22 cellular contexts compared by ENCODE assay signal in genomic region chr1:28745653-28746173, GRCh38. TPM values are rescaled to one million over a fixed set of nuclear protein-coding genes. Genes with fewer than 3 reads are reported as not detected.
DNase-seq lines count a peak whose midpoint lies in the region; ATAC-seq, FAIRE-seq and TF ChIP-seq lines count a peak whose summit lies in the region.
"Had no signal": no experiment of that assay in that cellular context is flagged by ENCODE, and none has a peak within 500 bp of the region (broad histone marks: within the 10 kb centered on the region; RNA-seq: fewer than 3 reads in every experiment).

No MANE protein-coding gene starts in this region.

- 0 out of 2 replicates have a peak, but pooled peaks have one; percentile 10 for TF ChIP-seq POLR2A in K562 (conservative IDR thresholded peaks at IDR 0.05)

- in situ Hi-C loops in K562 (cut with MboI) = no loop called here

- no peak for ATAC-seq in K562
- ATAC-seq: body of pancreas had no signal

- intact Hi-C loops in CD14-positive monocyte (cut with micrococcal nuclease) (no loop called here), K562 (cut with micrococcal nuclease) (no loop called here)

- H3K4me3 ChIP-seq in HEK293 (ENCODE audit: low read depth, low read length) = no peak overlapping the region
- no peak overlapping the region for H3K4me3 ChIP-seq in K562
- H3K4me3 ChIP-seq: body of pancreas, right atrium auricular region, testis had no signal

- DNase-seq in CD14-positive monocyte (ENCODE audit: low spot score) (no peak), K562 (ENCODE audit: extremely low read depth in 1 of 4, low spot score in 3 of 4) (no peak), nephron progenitor cell (no peak), nucleus accumbens (lab: John Stamatoyannopoulos, UW) (no peak), iPS-NIHi7 (ENCODE audit: extremely low spot score) (no peak), cortex of kidney (lab: John Stamatoyannopoulos, UW) (no peak)
- DNase-seq: activated CD4-positive, alpha-beta T cell treated with anti-CD3 and anti-CD28 coated beads, Interleukin-2, amount 10 ng/mL, durations not matched to agents 24 days and 14 days; activated CD8-positive, alpha-beta memory T cell treated with anti-CD3 and anti-CD28 coated beads, Interleukin-2, amount 50 U/mL, for 4 hours; activated naive CD8-positive, alpha-beta T cell treated with anti-CD3 and anti-CD28 coated beads, Interleukin-2, amount 10 ng/mL, durations not matched to agents 7 days and 5 days; body of pancreas; EL; kidney; mesendoderm; NCI-H1048; NCI-H2029 treated with DMSO at 0.1 percent for 48 hours; RPMI8226; testis had no signal

- H2AFZ ChIP-seq in K562 (ENCODE audit: low read depth, low read length) = no peak overlapping the region

- CTCF ChIA-PET in HEK293 (lab: Yijun Ruan, JAX) (interaction anchor here (2.3 kb wide), 1 partner anchor 9 kb away, joined by 11 read pairs; the partner anchor contains the start of gene YTHDF2), K562 (lab: Yijun Ruan, JAX; ENCODE audit: low intra/inter-chr PET ratio) (no interaction called here)

- TF ChIP-seq CTCF in CD14-positive monocyte (IDR thresholded peaks at IDR 0.05) (no peak), HEK293 (tag by site-specific recombination; IDR thresholded peaks at IDR 0.05) (no peak), K562 (IDR thresholded peaks at IDR 0.05 in 2 of 3, conservative IDR thresholded peaks at IDR 0.05 in 1 of 3; ENCODE audit: insufficient read depth in 2 of 3, low read depth in 1 of 3, low read length in 3 of 3) (no peak), nephron progenitor cell (IDR thresholded peaks at IDR 0.05) (no peak)

- peaks cover 3% of the 10 kb centered on the region for H3K9me1 ChIP-seq in K562 (ENCODE audit: control insufficient read depth, insufficient read depth, low read length)

- peak overlapping the region in 4 of 7 donors; percentile 1 to 52 (median 16) for H3K27ac Mint-ChIP-seq in CD14-positive monocyte
- H3K27ac Mint-ChIP-seq in nephron progenitor cell = no peak overlapping the region
- H3K27ac Mint-ChIP-seq: activated CD4-positive, alpha-beta T cell treated with anti-CD3 and anti-CD28 coated beads, Interleukin-2, amount 10 ng/mL, durations not matched to agents 24 days and 14 days; activated naive CD8-positive, alpha-beta T cell treated with anti-CD3 and anti-CD28 coated beads, Interleukin-2, amount 10 ng/mL, durations not matched to agents 7 days and 5 days had no signal

- 72% methylated on average over 4 of the region's 6 CpGs for WGBS in K562 (ENCODE audit: insufficient coverage, low coverage, missing lambda C conversion rate)

- H3K4me1 Mint-ChIP-seq in CD14-positive monocyte = peaks cover 67% of the 10 kb centered on the region
- H3K4me1 Mint-ChIP-seq in nephron progenitor cell = peaks cover 61% of the 10 kb centered on the region

- no peak overlapping the region for H3K9ac ChIP-seq in K562 (ENCODE audit: insufficient read depth in 1 of 2, low read depth in 2 of 2, low read length in 2 of 2)
- H3K9ac ChIP-seq: KMS-11 had no signal

- peaks cover 100% of the 10 kb centered on the region for H3K79me2 ChIP-seq in K562 (ENCODE audit: control insufficient read depth, insufficient read depth, low read length)

- FAIRE-seq in K562 (lab: Jason Lieb, UNC) = no peak
- FAIRE-seq: colon, kidney, TTC549 had no signal

- H3K36me3 Mint-ChIP-seq in CD14-positive monocyte = peaks cover 45 to 66% of the 10 kb centered on the region in 2 donors
- H3K36me3 Mint-ChIP-seq in nephron progenitor cell (ENCODE audit: low read depth) = peaks cover 92% of the 10 kb centered on the region

- no peak for TF ChIP-seq EP300 in K562 (IDR thresholded peaks at IDR 0.05; ENCODE audit: low read length)

- peaks cover 56 to 83% of the 10 kb centered on the region in 2 experiments for H3K36me3 ChIP-seq in HEK293 (ENCODE audit: control insufficient read depth in 2 of 2, insufficient read depth in 1 of 2, low read length in 2 of 2)
- peaks cover 81% of the 10 kb centered on the region for H3K36me3 ChIP-seq in K562 (ENCODE audit: control insufficient read depth, insufficient read depth, low read length)

- no TSS peak for BruUV-seq in K562 (replicated peaks; lab: Mats Ljungman, UMichigan)

- peaks cover 12% of the 10 kb centered on the region for H3K4me1 ChIP-seq in HEK293 (ENCODE audit: control insufficient read depth, insufficient read depth, low read length)
- H3K4me1 ChIP-seq in K562 (replicated peaks in 1 of 2; ENCODE audit: control insufficient read depth in 2 of 2, insufficient read depth in 2 of 2, low read length in 2 of 2) = peaks cover 30 to 32% of the 10 kb centered on the region in 2 experiments

- H3K9me3 ChIP-seq in HEK293 (ENCODE audit: control insufficient read depth, insufficient read depth, low read depth, low read length) = no peaks in the 10 kb centered on the region
- no peaks in the 10 kb centered on the region for H3K9me3 ChIP-seq in K562 (replicated peaks; ENCODE audit: control insufficient read depth, insufficient read depth, low read depth, low read length)
- H3K9me3 ChIP-seq: body of pancreas, right atrium auricular region, testis had no signal

- peak overlapping the region; percentile 30 for H3K4me2 ChIP-seq in K562 (ENCODE audit: insufficient read depth, low read length)
- H3K4me2 ChIP-seq: KMS-11 had no signal

- H3K4me3 Mint-ChIP-seq in CD14-positive monocyte (no peak overlapping the region), nephron progenitor cell (peak overlapping the region; percentile 57)

- no peak for TF ChIP-seq RAD21 in K562 (CRISPR knock-in tag; conservative IDR thresholded peaks at IDR 0.05 in 1 of 2, IDR thresholded peaks at IDR 0.05 in 1 of 2)

- H4K20me1 ChIP-seq in K562 (replicated peaks; ENCODE audit: control insufficient read depth, insufficient read depth, low read length) = peaks cover 50% of the 10 kb centered on the region

- H3K27me3 Mint-ChIP-seq in CD14-positive monocyte (ENCODE audit: low read depth in 3 of 3) (no peaks in the 10 kb centered on the region), nephron progenitor cell (ENCODE audit: low read depth, poor library complexity) (no peaks in the 10 kb centered on the region)
- H3K27me3 Mint-ChIP-seq: activated CD4-positive, alpha-beta T cell treated with anti-CD3 and anti-CD28 coated beads, Interleukin-2, amount 10 ng/mL, durations not matched to agents 24 days and 14 days; activated naive CD8-positive, alpha-beta T cell treated with anti-CD3 and anti-CD28 coated beads, Interleukin-2, amount 10 ng/mL, durations not matched to agents 7 days and 5 days had no signal

- POLR2A ChIA-PET in HEK293 (lab: Yijun Ruan, JAX) = interaction anchor here (0.7 to 2.6 kb wide), 2 partner anchors 9 to 69 kb away, joined by 4 to 11 read pairs; partner anchors contain the start of gene YTHDF2
- POLR2A ChIA-PET in K562 (lab: Yijun Ruan, JAX) = interaction anchor here (0.6 to 3.0 kb wide), 9 partner anchors 10 to 103 kb away, joined by 3 to 13 read pairs (median 4); partner anchors contain the start of genes RNU11, TAF12 and YTHDF2

- H3K9me3 Mint-ChIP-seq in CD14-positive monocyte (no peaks in the 10 kb centered on the region), nephron progenitor cell (peaks cover 4% of the 10 kb centered on the region)
- H3K9me3 Mint-ChIP-seq: activated CD4-positive, alpha-beta T cell treated with anti-CD3 and anti-CD28 coated beads, Interleukin-2, amount 10 ng/mL, durations not matched to agents 24 days and 14 days; activated naive CD8-positive, alpha-beta T cell treated with anti-CD3 and anti-CD28 coated beads, Interleukin-2, amount 10 ng/mL, durations not matched to agents 7 days and 5 days had no signal

- H3K27ac ChIP-seq in HEK293 (ENCODE audit: extremely low read depth, low read depth, low read length) (no peak overlapping the region), K562 (ENCODE audit: extremely low read depth, low read depth, low read length) (no peak overlapping the region)
- H3K27ac ChIP-seq: body of pancreas, KMS-11, right atrium auricular region, testis had no signal

- H3K27me3 ChIP-seq in K562 (ENCODE audit: control insufficient read depth in 2 of 2, insufficient read depth in 2 of 2, low read length in 2 of 2) = no peaks in the 10 kb centered on the region
- H3K27me3 ChIP-seq: body of pancreas, right atrium auricular region, testis had no signal

TF ChIP-seq in HEK293, 187 proteins besides CTCF, POLR2A, EP300 and RAD21 (continues in another document):
- TF ChIP-seq ZNF121 (tag by site-specific recombination; IDR thresholded peaks at IDR 0.05) (peak; percentile 99), BCL11A (tag by site-specific recombination; IDR thresholded peaks at IDR 0.05; ENCODE audit: low read depth) (no peak)

TF ChIP-seq in K562, 482 proteins besides CTCF, POLR2A, EP300 and RAD21 (continues in another document):
- peak; percentile 60; the same call in 1 of the 2 replicates for TF ChIP-seq BCOR (IDR thresholded peaks at IDR 0.05)
- no peak for TF ChIP-seq ETV1 (tag; conservative IDR thresholded peaks at IDR 0.05; ENCODE audit: low read depth)
- TF ChIP-seq ATF3 (IDR thresholded peaks at IDR 0.05) = peak; percentile 85
- TF ChIP-seq ATF3 (CRISPR knock-in tag; conservative IDR thresholded peaks at IDR 0.05) = no peak

RNA-seq across cellular contexts. Expression of gene YTHDF2, which starts 9.0 kb away (rescaled TPM):
- polyA plus RNA-seq in CD14-positive monocyte = 10 to 100 TPM; 74.2 to 81.6 TPM
- 126 and 137 TPM in 2 replicates for total RNA-seq in K562 (2011; cell fraction: chromatin; rRNA removed; ENCODE audit: low replicate concordance)
- total RNA-seq in K562 (2011; cell fraction: nucleolus; rRNA removed) = 82.2 and 85.3 TPM in 2 replicates
- 85.5 and 90.5 TPM in 2 replicates for total RNA-seq in K562 (2011; cell fraction: nucleoplasm; rRNA removed)
- total RNA-seq in K562 (2014; rRNA removed) = 48.2 and 76.6 TPM in 2 replicates
- 88.3 and 101 TPM in 2 replicates for total RNA-seq in K562 (2014; rRNA removed; fragmentation: Illumina TruSeq; extraction: Trizol)
- 78.5 and 83.3 TPM in 2 replicates for total RNA-seq in K562 (2015; rRNA removed; fragmentation: Illumina TruSeq; extraction: Trizol)
- total RNA-seq in K562 (2021) = 111 and 114 TPM in 2 replicates
- polyA plus RNA-seq in K562 (2011; rRNA removed) = 82.5 and 89.9 TPM in 2 replicates
- polyA plus RNA-seq in K562 (2011; cell fraction: cytosol; rRNA removed) = 71.0 and 71.9 TPM in 2 replicates
- 72.6 and 79.1 TPM in 2 replicates for polyA plus RNA-seq in K562 (2011; cell fraction: nucleus; rRNA removed)
- 72.9 and 78.1 TPM in 2 replicates for polyA plus RNA-seq in K562 (2012)
- 91.5 and 97.8 TPM in 2 replicates for polyA plus RNA-seq in K562 (2014; fragmentation: Illumina TruSeq; extraction: Trizol)
- 10 to 100 TPM; 41.0 to 47.2 TPM for polyA plus RNA-seq in K562 (2014; fragmentation: Nextera tagmentation; extraction: Ambion mirVana)
- polyA plus RNA-seq in K562 (2014; rRNA removed) = 53.4 and 58.7 TPM in 2 replicates
- polyA minus RNA-seq in K562 (2011; rRNA and poly(A)+ RNA removed) = 116 and 160 TPM in 2 replicates
- 67.3 and 97.6 TPM in 2 replicates for polyA minus RNA-seq in K562 (2011; cell fraction: cytosol; rRNA and poly(A)+ RNA removed)
- 25.8 and 45.0 TPM in 2 replicates for polyA minus RNA-seq in K562 (2011; cell fraction: nucleus; rRNA and poly(A)+ RNA removed)
